28 cellular contexts compared by ENCODE assay signal in genomic region chr2:12376025-12376424, GRCh38.
A peak's percentile ranks its signal among the peaks of the same experiment; 100 is the strongest.
DNase-seq lines count a peak whose midpoint lies in the region; ATAC-seq, FAIRE-seq and TF ChIP-seq lines count a peak whose summit lies in the region.
"Had no signal": no experiment of that assay in that cellular context is flagged by ENCODE, and none has a peak within 500 bp of the region (broad histone marks: within the 10 kb centered on the region; RNA-seq: fewer than 3 reads in every experiment).

No MANE protein-coding gene starts in this region.

- no peak overlapping the region for H3K27ac Mint-ChIP-seq in neural progenitor cell
- H3K27ac Mint-ChIP-seq: activated CD4-positive, alpha-beta memory T cell treated with anti-CD3 and anti-CD28 coated beads, Interleukin-2, amount 10 ng/mL, durations not matched to agents 7 days and 5 days; WTC11 had no signal

- H3K4me2 ChIP-seq in HepG2 (ENCODE audit: low read depth, low read length), result no peak overlapping the region
- 0 out of 2 replicates have a peak overlapping the region, but pooled peaks have one; percentile 9 for H3K4me2 ChIP-seq in IMR-90 (ENCODE audit: low read depth, low read length)
- H3K4me2 ChIP-seq in GM12878 (ENCODE audit: control insufficient read depth, insufficient read depth), result no peak overlapping the region
- H3K4me2 ChIP-seq in neural progenitor cell, result no peak overlapping the region

- no peaks in the 10 kb centered on the region for H3F3A ChIP-seq in neural progenitor cell (ENCODE audit: low read depth)

- H4K20me1 ChIP-seq in HepG2 (ENCODE audit: insufficient read depth, low read length), result no peaks in the 10 kb centered on the region
- no peaks in the 10 kb centered on the region for H4K20me1 ChIP-seq in IMR-90 (ENCODE audit: insufficient read depth, low read length)
- no peaks in the 10 kb centered on the region for H4K20me1 ChIP-seq in GM12878 (ENCODE audit: control insufficient read depth, insufficient read depth)
- no peaks in the 10 kb centered on the region for H4K20me1 ChIP-seq in neural progenitor cell (ENCODE audit: low read depth)

- H3K4me3 Mint-ChIP-seq in neural progenitor cell, result no peak overlapping the region
- H3K4me3 Mint-ChIP-seq: activated CD4-positive, alpha-beta memory T cell treated with anti-CD3 and anti-CD28 coated beads, Interleukin-2, amount 10 ng/mL, durations not matched to agents 7 days and 5 days; WTC11 had no signal

- BruUV-seq in HepG2 (replicated peaks; lab: Mats Ljungman, UMichigan), result no TSS peak
- no TSS peak for BruUV-seq in IMR-90 (replicated peaks; lab: Mats Ljungman, UMichigan)
- BruUV-seq in GM12878 (replicated peaks; lab: Mats Ljungman, UMichigan), result no TSS peak

- H3K4ac ChIP-seq in IMR-90 (ENCODE audit: low read depth, low read length), result no peak overlapping the region

- no peaks in the 10 kb centered on the region for H3K9me3 ChIP-seq in HepG2 (ENCODE audit: low read length)
- no peaks in the 10 kb centered on the region for H3K9me3 ChIP-seq in right lobe of liver
- H3K9me3 ChIP-seq in IMR-90 (ENCODE audit: control insufficient read depth, insufficient read depth, low read length), result no peaks in the 10 kb centered on the region
- H3K9me3 ChIP-seq in GM12878 (replicated peaks; ENCODE audit: control insufficient read depth, insufficient read depth, low read length), result no peaks in the 10 kb centered on the region
- no peaks in the 10 kb centered on the region for H3K9me3 ChIP-seq in neural progenitor cell (ENCODE audit: low read depth)
- H3K9me3 ChIP-seq: left lung, pancreas, vagina had no signal

- no peak overlapping the region for H2BK5ac ChIP-seq in IMR-90 (ENCODE audit: low read depth, low read length, poor library complexity, severe bottlenecking)

- H2BK15ac ChIP-seq in IMR-90 (ENCODE audit: low read depth, low read length), result no peak overlapping the region

- no peak overlapping the region for H2AK9ac ChIP-seq in IMR-90 (replicated peaks; ENCODE audit: low read depth, low read length, poor library complexity)

- no peak overlapping the region for H2BK20ac ChIP-seq in IMR-90 (ENCODE audit: low read depth, low read length)

- TF ChIP-seq CTCF in HepG2 (CRISPR knock-in tag; IDR thresholded peaks at IDR 0.05), result no peak
- no peak for TF ChIP-seq CTCF in right lobe of liver (IDR thresholded peaks at IDR 0.05)
- no peak for TF ChIP-seq CTCF in IMR-90 (conservative IDR thresholded peaks at IDR 0.05; ENCODE audit: low read depth, low read length)
- TF ChIP-seq CTCF in GM12878 (IDR thresholded peaks at IDR 0.05 in 2 of 3, conservative IDR thresholded peaks at IDR 0.05 in 1 of 3; ENCODE audit: control insufficient read depth in 2 of 3, extremely low read depth in 1 of 3, insufficient read depth in 1 of 3, low read depth in 3 of 3, low read length in 3 of 3), result no peak
- TF ChIP-seq CTCF in D721Med (IDR thresholded peaks at IDR 0.05; ENCODE audit: insufficient read depth, missing control alignments), result no peak
- TF ChIP-seq CTCF in GM13977 (IDR thresholded peaks at IDR 0.05; ENCODE audit: extremely low read depth, insufficient read depth, missing control alignments), result no peak
- no peak for TF ChIP-seq CTCF in neural progenitor cell (IDR thresholded peaks at IDR 0.05)

- no peaks in the 10 kb centered on the region for H3K36me3 Mint-ChIP-seq in neural progenitor cell
- H3K36me3 Mint-ChIP-seq: naive thymus-derived CD8-positive, alpha-beta T cell; WTC11 had no signal

- H4K91ac ChIP-seq in IMR-90 (ENCODE audit: insufficient read depth, low read depth, low read length), result no peak overlapping the region

- H3K4me1 ChIP-seq in HepG2 (ENCODE audit: insufficient read depth, low read length), result no peaks in the 10 kb centered on the region
- H3K4me1 ChIP-seq in right lobe of liver, result no peaks in the 10 kb centered on the region
- H3K4me1 ChIP-seq in IMR-90 (ENCODE audit: control insufficient read depth, insufficient read depth, low read length), result no peaks in the 10 kb centered on the region
- no peaks in the 10 kb centered on the region for H3K4me1 ChIP-seq in GM12878 (ENCODE audit: control insufficient read depth, insufficient read depth, low read length)
- H3K4me1 ChIP-seq in neural progenitor cell, result no peaks in the 10 kb centered on the region
- H3K4me1 ChIP-seq: left lung, pancreas, vagina had no signal

- dilution Hi-C loops in IMR-90 (cut with HindIII; ENCODE audit: low sequenced_read_pairs, unreplicated experiment), result no loop called here

- H3K56ac ChIP-seq in IMR-90 (ENCODE audit: extremely low read depth, insufficient read depth, low read length), result no peak overlapping the region

- in situ Hi-C loops in HepG2 (cut with HindIII; ENCODE audit: extremely low pct_ligation_motif_present, low pct_unique_long_range_greater_than_20kb) (no loop called here), IMR-90 (cut with MboI; ENCODE audit: low sequenced_read_pairs) (no loop called here), GM12878 (cut with MboI) (no loop called here), GM13977 (cut with MboI; ENCODE audit: low pct_unique_long_range_greater_than_20kb, low sequenced_read_pairs, unreplicated experiment) (no loop called here)

- no peaks in the 10 kb centered on the region for H3K9me3 Mint-ChIP-seq in neural progenitor cell
- H3K9me3 Mint-ChIP-seq: activated CD4-positive, alpha-beta memory T cell treated with anti-CD3 and anti-CD28 coated beads, Interleukin-2, amount 10 ng/mL, durations not matched to agents 7 days and 5 days; naive thymus-derived CD8-positive, alpha-beta T cell; WTC11 had no signal

- H3K27me3 ChIP-seq in HepG2 (ENCODE audit: control insufficient read depth in 1 of 2, insufficient read depth in 2 of 2, low read length in 2 of 2) (no peaks in the 10 kb centered on the region), right lobe of liver (no peaks in the 10 kb centered on the region), IMR-90 (ENCODE audit: control insufficient read depth, insufficient read depth, low read length) (no peaks in the 10 kb centered on the region), GM12878 (replicated peaks in 1 of 2; ENCODE audit: control insufficient read depth in 2 of 2, insufficient read depth in 2 of 2, low read length in 1 of 2) (no peaks in the 10 kb centered on the region), neural progenitor cell (no peaks in the 10 kb centered on the region)
- H3K27me3 ChIP-seq: left lung, pancreas, vagina had no signal

- TF ChIP-seq RAD21 in HepG2 (CRISPR knock-in tag; IDR thresholded peaks at IDR 0.05) (no peak), IMR-90 (IDR thresholded peaks at IDR 0.05; ENCODE audit: low read length) (no peak), GM12878 (IDR thresholded peaks at IDR 0.05; ENCODE audit: insufficient read depth, low read depth, low read length) (no peak)

- H3K14ac ChIP-seq in IMR-90 (replicated peaks; ENCODE audit: low read depth, low read length), result no peak overlapping the region

- RAD21 ChIA-PET in GM12878 (lab: Charles Lee; ENCODE audit: unreplicated experiment), result interaction anchor here (0.8 to 1.2 kb wide), 3 partner anchors 11 to 509 kb away, joined by 3 read pairs; no protein-coding TSS in a partner anchor

- POLR2A ChIA-PET in HepG2 (lab: Yijun Ruan, JAX) (no interaction called here), IMR-90 (lab: Charles Lee; ENCODE audit: unreplicated experiment) (no interaction called here), GM12878 (lab: Charles Lee) (no interaction called here)

- WGBS in HepG2 (ENCODE audit: low lambda C conversion rate), result 13% methylated on average over 1 of the region's 1 CpG
- 80% methylated on average over 1 of the region's 1 CpG for WGBS in right lobe of liver (ENCODE audit: insufficient coverage, low coverage, low lambda C conversion rate, missing lambda C conversion rate)
- WGBS in IMR-90 (ENCODE audit: extremely low coverage in 2 of 2, insufficient read length in 1 of 2), 2 experiments, result 100% methylated on average over 1 of the region's 1 CpG; no CpG with 5 or more reads in 1 of the 2 experiments
- WGBS in GM12878 (ENCODE audit: insufficient coverage, insufficient replicate concordance, low lambda C conversion rate, missing lambda C conversion rate), result 95% methylated on average over 1 of the region's 1 CpG

- no peak overlapping the region for H3K4me3 ChIP-seq in HepG2 (replicated peaks in 1 of 3; ENCODE audit: insufficient read depth in 1 of 3, low read depth in 2 of 3, low read length in 3 of 3)
- H3K4me3 ChIP-seq in right lobe of liver, result no peak overlapping the region
- no peak overlapping the region for H3K4me3 ChIP-seq in IMR-90 (ENCODE audit: insufficient read depth, low read depth, low read length)
- no peak overlapping the region for H3K4me3 ChIP-seq in GM12878
- no peak overlapping the region for H3K4me3 ChIP-seq in neural progenitor cell
- H3K4me3 ChIP-seq: left lung, pancreas, vagina had no signal

- CTCF ChIA-PET in HepG2 (lab: Yijun Ruan, JAX; ENCODE audit: low intra/inter-chr PET ratio, low total read pairs), result no interaction called here
- CTCF ChIA-PET in IMR-90 (lab: Yijun Ruan, JAX), result no interaction called here
- CTCF ChIA-PET in GM12878 (lab: Yijun Ruan, JAX), result interaction anchor here (0.7 to 1.4 kb wide), 2 partner anchors 12 to 26 kb away, joined by 3 read pairs; no protein-coding TSS in a partner anchor

- no peaks in the 10 kb centered on the region for H3K9me1 ChIP-seq in IMR-90 (ENCODE audit: insufficient read depth, low read length)

- H2BK120ac ChIP-seq in IMR-90 (ENCODE audit: low read depth, low read length), result no peak overlapping the region

- FAIRE-seq in HepG2 (lab: Jason Lieb, UNC) (no peak), GM12878 (lab: Jason Lieb, UNC) (no peak), D721Med (lab: Jason Lieb, UNC) (no peak)
- FAIRE-seq: bronchial epithelial cell had no signal

- ATAC-seq in HepG2, result no peak
- ATAC-seq in right lobe of liver, result no peak
- ATAC-seq in IMR-90 (ENCODE audit: low read depth), result no peak
- ATAC-seq in GM12878, result peak; percentile 46; the same call in 1 of the 3 replicates
- no peak for ATAC-seq in HG02798 (IDR thresholded peaks at IDR 0.05; ENCODE audit: poor library complexity, unreplicated experiment)
- ATAC-seq: esophagus mucosa; left lung; naive thymus-derived CD8-positive, alpha-beta T cell; pancreas; WTC11 had no signal

- H3K36me3 ChIP-seq in HepG2 (replicated peaks in 1 of 2; ENCODE audit: control insufficient read depth in 1 of 2, insufficient read depth in 2 of 2, low read length in 2 of 2), result no peaks in the 10 kb centered on the region
- H3K36me3 ChIP-seq in right lobe of liver, result no peaks in the 10 kb centered on the region
- H3K36me3 ChIP-seq in IMR-90 (ENCODE audit: control insufficient read depth, insufficient read depth, low read length), result no peaks in the 10 kb centered on the region
- no peaks in the 10 kb centered on the region for H3K36me3 ChIP-seq in GM12878 (ENCODE audit: control insufficient read depth in 2 of 2, insufficient read depth in 2 of 2, low read length in 1 of 2)
- H3K36me3 ChIP-seq in neural progenitor cell, result no peaks in the 10 kb centered on the region
- H3K36me3 ChIP-seq: left lung, pancreas, vagina had no signal

- TF ChIP-seq POLR2A in HepG2 (IDR thresholded peaks at IDR 0.05; ENCODE audit: insufficient read depth in 1 of 2, low read depth in 2 of 2, low read length in 2 of 2) (no peak), right lobe of liver (IDR thresholded peaks at IDR 0.05) (no peak), IMR-90 (IDR thresholded peaks at IDR 0.05; ENCODE audit: low read depth, low read length) (no peak), GM12878 (IDR thresholded peaks at IDR 0.05; ENCODE audit: low read depth, low read length) (no peak)

- no peak overlapping the region for H2AK5ac ChIP-seq in IMR-90 (ENCODE audit: low read depth, low read length)

- peaks cover 2% of the 10 kb centered on the region for H3K27me3 Mint-ChIP-seq in neural progenitor cell (ENCODE audit: insufficient read depth, low read depth)
- H3K27me3 Mint-ChIP-seq: activated CD4-positive, alpha-beta memory T cell treated with anti-CD3 and anti-CD28 coated beads, Interleukin-2, amount 10 ng/mL, durations not matched to agents 7 days and 5 days; naive thymus-derived CD8-positive, alpha-beta T cell had no signal

- H4K5ac ChIP-seq in IMR-90 (ENCODE audit: low read depth, low read length), result no peak overlapping the region

- H3K18ac ChIP-seq in IMR-90 (ENCODE audit: low read depth, low read length), result no peak overlapping the region

- H3K79me2 ChIP-seq in HepG2 (ENCODE audit: insufficient read depth, low read length), result no peaks in the 10 kb centered on the region
- no peaks in the 10 kb centered on the region for H3K79me2 ChIP-seq in GM12878 (ENCODE audit: control insufficient read depth, insufficient read depth, low read length)
- H3K79me2 ChIP-seq in neural progenitor cell (ENCODE audit: low read depth), result no peaks in the 10 kb centered on the region

- H3K4me1 Mint-ChIP-seq in neural progenitor cell, result no peaks in the 10 kb centered on the region

- H4K8ac ChIP-seq in IMR-90 (ENCODE audit: low read depth in 2 of 2, low read length in 2 of 2), result no peak overlapping the region

- SMC1A ChIA-PET in GM12878 (lab: Charles Lee; ENCODE audit: uncharacterized antibody, unreplicated experiment), result interaction anchor here (1.0 to 1.3 kb wide), 2 partner anchors 14 to 131 kb away, joined by 3 read pairs; no protein-coding TSS in a partner anchor

- no peaks in the 10 kb centered on the region for H3K79me1 ChIP-seq in IMR-90 (ENCODE audit: low read depth in 1 of 2, low read length in 2 of 2)

- peak overlapping the region; percentile 8 for H2AFZ ChIP-seq in HepG2 (ENCODE audit: low read length)
- no peak overlapping the region for H2AFZ ChIP-seq in IMR-90 (replicated peaks; ENCODE audit: low read length, poor library complexity)
- no peak overlapping the region; the same call in 1 of the 2 replicates for H2AFZ ChIP-seq in GM12878 (ENCODE audit: control insufficient read depth, low read depth, low read length)
- no peak overlapping the region for H2AFZ ChIP-seq in neural progenitor cell (replicated peaks)

- no peak for TF ChIP-seq EP300 in HepG2 (IDR thresholded peaks at IDR 0.05; ENCODE audit: low read depth in 2 of 2, low read length in 2 of 2)
- no peak for TF ChIP-seq EP300 in HepG2 (CRISPR knock-in tag; IDR thresholded peaks at IDR 0.05; ENCODE audit: borderline replicate concordance)
- TF ChIP-seq EP300 in GM12878 (IDR thresholded peaks at IDR 0.05; ENCODE audit: borderline replicate concordance in 1 of 2, control insufficient read depth in 1 of 2, low read depth in 2 of 2, low read length in 2 of 2), result no peak

- no peak overlapping the region for H3K23ac ChIP-seq in IMR-90 (ENCODE audit: low read depth, low read length)

- H3K9ac ChIP-seq in HepG2 (ENCODE audit: insufficient read depth, low read depth, low read length) (no peak overlapping the region), IMR-90 (ENCODE audit: low read depth, low read length) (no peak overlapping the region), GM12878 (ENCODE audit: control insufficient read depth, insufficient read depth, low read length) (no peak overlapping the region), neural progenitor cell (no peak overlapping the region)

- DNase-seq in HepG2 (ENCODE audit: low spot score) (no peak), right lobe of liver (no peak), IMR-90 (no peak), GM12878 (ENCODE audit: low read depth, low spot score) (no peak), D721Med (ENCODE audit: insufficient read length, low spot score) (no peak), GM13977 (ENCODE audit: low spot score) (no peak), neural progenitor cell (ENCODE audit: low spot score) (no peak)
- DNase-seq: activated CD4-positive, alpha-beta memory T cell treated with anti-CD3 and anti-CD28 coated beads, Interleukin-2, amount 10 ng/mL, durations not matched to agents 7 days and 5 days; activated T-cell treated with anti-CD3 and anti-CD28 coated beads for 4 hours; amniotic stem cell; cortex of kidney; DMS 273 treated with DMSO at 0.1 percent for 48 hours; hypothalamus; KG1; left lung; naive thymus-derived CD8-positive, alpha-beta T cell; NCI-H1048; NCI-H2081; NCI-H226; pancreas; stimulated activated CD4-positive, alpha-beta T cell treated with anti-CD3 and anti-CD28 coated beads, Interleukin-4, amount 100 ng/mL, for 1 hour; stimulated activated naive CD4-positive, alpha-beta T cell had no signal

- intact Hi-C loops in HepG2 (cut with micrococcal nuclease; ENCODE audit: unreplicated experiment), result no loop called here
- intact Hi-C loops in right lobe of liver (cut with DNase I), result no loop called here
- intact Hi-C loops in IMR-90 (cut with micrococcal nuclease), result no loop called here
- intact Hi-C loops in GM12878 (cut with micrococcal nuclease; ENCODE audit: unreplicated experiment), result no loop called here

- no peak overlapping the region for H3K27ac ChIP-seq in HepG2 (ENCODE audit: extremely low read length, insufficient read depth, low read length)
- H3K27ac ChIP-seq in right lobe of liver, result no peak overlapping the region
- H3K27ac ChIP-seq in IMR-90 (ENCODE audit: insufficient read depth, low read length), result no peak overlapping the region
- H3K27ac ChIP-seq in GM12878 (ENCODE audit: control insufficient read depth, insufficient read depth), result no peak overlapping the region
- no peak overlapping the region for H3K27ac ChIP-seq in neural progenitor cell
- H3K27ac ChIP-seq: C4-2B, left lung, pancreas, vagina had no signal
